In the genomic region with DNA sequence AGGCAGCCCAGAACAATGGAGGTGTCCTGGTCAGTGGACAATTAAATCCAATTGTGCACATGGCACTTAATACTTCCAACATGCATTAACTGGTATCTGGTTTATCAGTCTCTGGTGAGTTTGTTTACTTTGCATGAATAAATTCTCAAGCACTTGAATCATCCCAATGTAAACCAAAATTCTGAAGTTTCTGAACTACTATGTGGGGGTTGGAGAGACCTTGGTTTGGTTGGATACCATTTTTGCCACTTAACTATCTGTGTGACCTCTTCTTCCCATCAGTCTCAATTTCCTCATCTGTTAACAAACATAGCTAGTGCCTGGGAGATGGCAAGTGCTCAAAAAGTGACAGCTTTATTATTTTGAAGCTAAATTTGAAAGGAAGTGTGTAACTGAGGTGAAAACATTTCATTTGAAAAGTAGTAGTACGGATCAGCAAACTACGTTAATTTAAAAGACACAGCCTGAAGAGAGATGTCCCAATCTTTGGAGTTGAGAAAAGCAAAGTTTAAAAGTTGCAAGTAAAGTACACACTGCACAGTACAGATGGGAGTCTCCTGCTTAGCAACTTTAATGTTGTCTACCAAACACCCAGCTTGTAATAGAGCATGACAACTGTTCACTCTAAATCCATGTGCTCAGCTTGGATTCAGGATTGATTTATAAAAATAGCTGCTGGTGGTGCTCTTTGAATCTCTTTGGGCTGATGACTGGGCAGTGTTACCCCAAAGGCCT, we compare ENCODE assay signal across 8 cellular contexts.
A peak's percentile ranks its signal among the peaks of the same experiment; 100 is the strongest.
DNase-seq lines count a peak whose midpoint lies in the region; ATAC-seq, FAIRE-seq and TF ChIP-seq lines count a peak whose summit lies in the region.

No MANE protein-coding gene starts in this region.

- WGBS in endodermal cell (ENCODE audit: insufficient coverage in 1 of 2, insufficient read length in 1 of 2), 2 experiments = 85 to 95% methylated on average over 2 of the region's 2 CpGs

- peaks cover 22% of the 10 kb centered on the region for H3K4me1 Mint-ChIP-seq in endodermal cell

- H3K9me2 ChIP-seq in OCI-LY7 (ENCODE audit: insufficient read depth, low read length) = no peaks in the 10 kb centered on the region

- POLR2A ChIA-PET in OCI-LY7 (lab: Charles Lee) = interaction anchor here (0.6 to 1.4 kb wide), 2 partner anchors 262 to 462 kb away, joined by 3 to 4 read pairs; no protein-coding TSS in a partner anchor

- TF ChIP-seq CTCF in OCI-LY7 (conservative IDR thresholded peaks at IDR 0.05; ENCODE audit: low read length) (no peak), endodermal cell (conservative IDR thresholded peaks at IDR 0.05) (no peak), neutrophil (IDR thresholded peaks at IDR 0.05) (no peak)

- H2AFZ ChIP-seq in OCI-LY7 (ENCODE audit: low read length) = peak overlapping the region; percentile 34; the same call in 1 of the 2 replicates

- FAIRE-seq in frontal cortex (lab: Jason Lieb, UNC) = no peak

- H4K20me1 ChIP-seq in OCI-LY7 (ENCODE audit: insufficient read depth, low read length) = peaks cover 5% of the 10 kb centered on the region; the same call in 1 of the 2 replicates

- H3K4me3 Mint-ChIP-seq in endodermal cell = peak overlapping the region; percentile 99

- BruUV-seq in OCI-LY7 (replicated peaks; lab: Mats Ljungman, UMichigan) = TSS peak; percentile 56

- H3K4me3 ChIP-seq in OCI-LY7 (ENCODE audit: low read depth, low read length, poor library complexity, severe bottlenecking) = peak overlapping the region; percentile 83
- H3K4me3 ChIP-seq in endodermal cell (ENCODE audit: low read length) = peak overlapping the region; percentile 92
- peak overlapping the region; percentile 91 to 100 for H3K4me3 ChIP-seq in neutrophil (ENCODE audit: low read depth in 1 of 2, low read length in 1 of 2)

- CTCF ChIA-PET in OCI-LY7 (lab: Charles Lee; ENCODE audit: unreplicated experiment) = no interaction called here

- H3K9me3 Mint-ChIP-seq in endodermal cell = no peaks in the 10 kb centered on the region

- intact Hi-C loops in OCI-LY7 (cut with micrococcal nuclease; ENCODE audit: unreplicated experiment) = loop anchor here (5.0 to 10.0 kb wide), 2 partner anchors 65 to 358 kb away; a partner anchor contains a TSS

- H3K4me2 ChIP-seq in OCI-LY7 (ENCODE audit: low read length) = peak overlapping the region; percentile 87

- H3K36me3 ChIP-seq in OCI-LY7 (ENCODE audit: insufficient read depth, low read length) (peaks cover 9% of the 10 kb centered on the region; the same call in 1 of the 2 replicates), endodermal cell (ENCODE audit: control insufficient read depth, insufficient read depth, low read length) (peaks cover 26% of the 10 kb centered on the region), neutrophil (no peaks in the 10 kb centered on the region)

- peaks cover 15% of the 10 kb centered on the region for H3K36me3 Mint-ChIP-seq in endodermal cell (ENCODE audit: low read depth)

- H3K9ac ChIP-seq in endodermal cell (ENCODE audit: extremely low read depth, low read length, poor library complexity, severe bottlenecking) = peak overlapping the region; percentile 80

- peak overlapping the region; percentile 2 for H3K27ac ChIP-seq in OCI-LY7 (ENCODE audit: low read depth, low read length, poor library complexity, severe bottlenecking)
- no peak overlapping the region for H3K27ac ChIP-seq in endodermal cell (ENCODE audit: low read depth, low read length)
- H3K27ac ChIP-seq in neutrophil = no peak overlapping the region

- H3K27me3 ChIP-seq in endodermal cell (ENCODE audit: control insufficient read depth, insufficient read depth, low read length, poor library complexity, severe bottlenecking) = no peaks in the 10 kb centered on the region
- H3K27me3 ChIP-seq in neutrophil = peaks cover 8% of the 10 kb centered on the region

- DNase-seq in GM04503 (ENCODE audit: low read depth) = peak; percentile 15
- no peak for DNase-seq in OCI-LY7 (ENCODE audit: low spot score)
- no peak for DNase-seq in endodermal cell
- no peak for DNase-seq in frontal cortex (ENCODE audit: low spot score in 2 of 2)
- no peak for DNase-seq in GM19238 (ENCODE audit: insufficient read length, low spot score)

- H3K27me3 Mint-ChIP-seq in endodermal cell (ENCODE audit: insufficient read depth) = no peaks in the 10 kb centered on the region

- H3K27ac Mint-ChIP-seq in endodermal cell = peak overlapping the region; percentile 97

- TF ChIP-seq POLR2A in GM18505 (IDR thresholded peaks at IDR 0.05; ENCODE audit: borderline replicate concordance, extremely low read depth, insufficient read depth, insufficient read length) = no peak

- ATAC-seq in GM18505 (IDR thresholded peaks at IDR 0.05; ENCODE audit: unreplicated experiment) = no peak
- no peak for ATAC-seq in HG03159 (IDR thresholded peaks at IDR 0.05; ENCODE audit: unreplicated experiment)

- peaks cover 27% of the 10 kb centered on the region; the same call in 1 of the 2 replicates for H3K79me2 ChIP-seq in OCI-LY7 (ENCODE audit: insufficient read depth, low read depth, low read length)

- H3K4me1 ChIP-seq in OCI-LY7 (ENCODE audit: insufficient read depth, low read length, poor library complexity, severe bottlenecking) (peaks cover 19% of the 10 kb centered on the region), endodermal cell (ENCODE audit: control insufficient read depth, insufficient read depth, low read length) (no peaks in the 10 kb centered on the region), neutrophil (ENCODE audit: control insufficient read depth in 1 of 2, insufficient read depth in 1 of 2, low read depth in 1 of 2, low read length in 1 of 2) (peaks cover 19 to 21% of the 10 kb centered on the region in 2 experiments)

- H3K9me3 ChIP-seq in OCI-LY7 (ENCODE audit: low read length) (no peaks in the 10 kb centered on the region), endodermal cell (ENCODE audit: control insufficient read depth, low read length) (no peaks in the 10 kb centered on the region), neutrophil (no peaks in the 10 kb centered on the region)
